In the genomic region with DNA sequence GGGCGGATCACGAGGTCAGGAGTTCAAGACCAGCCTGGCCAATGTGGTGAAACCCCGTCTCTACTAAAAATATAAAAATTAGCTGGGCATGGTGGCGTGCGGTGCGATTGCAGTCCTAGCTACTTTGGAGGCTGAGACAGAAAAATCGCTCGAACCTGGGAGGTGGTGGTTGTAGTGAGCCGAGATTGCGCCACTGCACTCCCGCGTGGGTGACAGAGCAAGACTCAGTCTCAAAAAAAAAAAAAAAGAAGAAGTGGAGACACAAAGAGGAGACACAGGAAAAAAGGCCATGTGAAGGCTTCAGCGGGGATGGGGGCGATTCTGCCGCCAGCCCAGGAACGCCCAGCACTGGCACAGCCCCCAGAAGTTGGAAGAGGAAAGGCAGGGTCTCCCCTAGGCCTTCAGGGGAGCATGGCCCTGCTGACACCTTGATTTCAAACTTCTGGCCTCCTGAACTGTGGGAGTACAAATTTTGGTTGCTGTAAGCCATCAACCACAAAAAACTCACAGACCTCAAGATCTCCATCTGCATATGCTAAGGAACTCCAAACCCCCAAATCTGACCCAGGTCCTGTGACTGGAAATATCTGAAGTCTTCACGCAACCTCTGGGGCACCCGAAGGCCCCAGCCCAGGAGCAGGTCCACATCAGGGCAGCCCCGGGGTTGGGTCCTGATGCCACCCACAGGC, we compare ENCODE assay signal across 24 cellular contexts. TPM values are rescaled to one million over a fixed set of nuclear protein-coding genes. Genes with fewer than 3 reads are reported as not detected.
DNase-seq lines count a peak whose midpoint lies in the region; ATAC-seq and TF ChIP-seq lines count a peak whose summit lies in the region.
"Had no signal": no experiment of that assay in that cellular context is flagged by ENCODE, and none has a peak within 500 bp of the region (broad histone marks: within the 10 kb centered on the region; RNA-seq: fewer than 3 reads in every experiment).

No MANE protein-coding gene starts in this region.

- H3K9me3 ChIP-seq in upper lobe of right lung (no peaks in the 10 kb centered on the region), SK-N-SH (no peaks in the 10 kb centered on the region)
- H3K9me3 ChIP-seq: esophagus squamous epithelium, pancreas, sigmoid colon, tibial nerve had no signal

- ATAC-seq in Right ventricle myocardium inferior (no peak), left cardiac atrium (no peak), upper lobe of right lung (peak; percentile 44)
- ATAC-seq: activated CD8-positive, alpha-beta T cell treated with anti-CD3 and anti-CD28 coated beads for 36 hours; activated naive CD4-positive, alpha-beta T cell treated with anti-CD3 and anti-CD28 coated beads, Interleukin-2, amount 50 U/mL, for 72 hours; activated T-cell treated with anti-CD3 and anti-CD28 coated beads, Interleukin-2, amount 50 U/mL, for 72 hours; HCT116; stimulated activated naive CD8-positive, alpha-beta T cell treated with anti-CD3 and anti-CD28 coated beads, Interleukin-15, Interleukin-2, amounts not matched to agents 100 U/mL and 50 U/mL, for 24 hours had no signal

- H3K27me3 ChIP-seq in upper lobe of right lung (no peaks in the 10 kb centered on the region), SK-N-SH (ENCODE audit: insufficient read depth) (no peaks in the 10 kb centered on the region)
- H3K27me3 ChIP-seq: esophagus squamous epithelium, pancreas, sigmoid colon, tibial nerve had no signal

- no peak for TF ChIP-seq RAD21 in SK-N-SH (IDR thresholded peaks at IDR 0.05; ENCODE audit: low read length)

- no peak overlapping the region for H2AFZ ChIP-seq in SK-N-SH (ENCODE audit: low read depth)

- DNase-seq in Right ventricle myocardium inferior (ENCODE audit: missing footprints) (peak; percentile 81), left cardiac atrium (no peak), SIG-M5 (lab: John Stamatoyannopoulos, UW) (peak; percentile 10), medulla oblongata (ENCODE audit: extremely low spot score) (peak; percentile 20), upper lobe of right lung (peak; percentile 88), foreskin melanocyte (no peak), SK-N-SH (no peak)
- no peak for DNase-seq in activated CD8-positive, alpha-beta memory T cell treated with anti-CD3 and anti-CD28 coated beads, Interleukin-2, amount 50 U/mL, for 48 hours
- DNase-seq: activated CD8-positive, alpha-beta T cell treated with anti-CD3 and anti-CD28 coated beads for 36 hours; activated T-cell treated with anti-CD3 and anti-CD28 coated beads, Interleukin-2, amount 50 U/mL, for 72 hours; DMS153; effector CD8-positive, alpha-beta T cell; esophagus squamous epithelium; glutamatergic neuron; NCI-H1930; sigmoid colon; stimulated activated naive CD8-positive, alpha-beta T cell treated with anti-CD3 and anti-CD28 coated beads, Interleukin-15, Interleukin-2, amounts not matched to agents 100 U/mL and 50 U/mL, for 24 hours had no signal

- H3K36me3 ChIP-seq in upper lobe of right lung: peaks cover 68% of the 10 kb centered on the region
- H3K36me3 ChIP-seq in SK-N-SH (replicated peaks in 1 of 2; ENCODE audit: control insufficient read depth in 1 of 2, insufficient read depth in 2 of 2, low read length in 1 of 2): peaks cover 27 to 74% of the 10 kb centered on the region in 2 experiments

- H3K9me2 ChIP-seq in SK-N-SH: no peaks in the 10 kb centered on the region

- intact Hi-C loops in Right ventricle myocardium inferior (cut with DNase I): no loop called here
- intact Hi-C loops in left cardiac atrium (cut with DNase I): no loop called here
- intact Hi-C loops in upper lobe of right lung (cut with DNase I): no loop called here

- CTCF ChIA-PET in SK-N-SH (lab: Yijun Ruan, JAX): interaction anchor here (1.1 to 1.3 kb wide), 2 partner anchors 17 to 24 kb away, joined by 3 read pairs; no protein-coding TSS in a partner anchor

- peaks cover 11% of the 10 kb centered on the region; the same call in 1 of the 2 replicates for H3K79me2 ChIP-seq in SK-N-SH (ENCODE audit: insufficient read depth)

- H3K4me2 ChIP-seq in SK-N-SH: no peak overlapping the region

- POLR2A ChIA-PET in SK-N-SH (lab: Yijun Ruan, JAX): no interaction called here

- no peak for TF ChIP-seq EP300 in SK-N-SH (IDR thresholded peaks at IDR 0.05; ENCODE audit: borderline replicate concordance in 1 of 2, low read depth in 1 of 2, low read length in 1 of 2)

- TF ChIP-seq CTCF in upper lobe of right lung (IDR thresholded peaks at IDR 0.05): no peak
- TF ChIP-seq CTCF in SK-N-SH (IDR thresholded peaks at IDR 0.05): no peak

- H3K4me1 ChIP-seq in upper lobe of right lung (peaks cover 4% of the 10 kb centered on the region), SK-N-SH (ENCODE audit: control insufficient read depth in 1 of 2, insufficient read depth in 2 of 2, low read depth in 1 of 2, low read length in 1 of 2) (peaks cover 0 to 2% of the 10 kb centered on the region in 2 experiments; a peak in 1 of 4 replicates)
- H3K4me1 ChIP-seq: pancreas, sigmoid colon had no signal

- H3F3A ChIP-seq in SK-N-SH (replicated peaks; ENCODE audit: insufficient read depth): no peaks in the 10 kb centered on the region

- H4K20me1 ChIP-seq in SK-N-SH (ENCODE audit: insufficient read depth): peaks cover 12% of the 10 kb centered on the region

- 95% methylated on average over 18 of the region's 19 CpGs for whole genome bisulfite sequencing in SK-N-SH (ENCODE audit: low lambda C conversion rate)

- H3K27ac ChIP-seq in upper lobe of right lung: no peak overlapping the region
- H3K27ac ChIP-seq in SK-N-SH (ENCODE audit: low read depth in 2 of 2, low read length in 1 of 2): no peak overlapping the region
- H3K27ac ChIP-seq: C4-2B, esophagus squamous epithelium, pancreas, sigmoid colon, VCaP had no signal

- H3K4me3 ChIP-seq in upper lobe of right lung: no peak overlapping the region
- H3K4me3 ChIP-seq in SK-N-SH (ENCODE audit: low read depth in 2 of 2, low read length in 1 of 2): no peak overlapping the region
- H3K4me3 ChIP-seq: esophagus squamous epithelium, pancreas, sigmoid colon, tibial nerve had no signal

- no peak overlapping the region for H3K9ac ChIP-seq in SK-N-SH

TF ChIP-seq in SK-N-SH, 30 proteins besides CTCF, POLR2A, EP300 and RAD21 (continues in another document):
- TF ChIP-seq ELF1 (IDR thresholded peaks at IDR 0.05): no peak
- TF ChIP-seq FOXJ3 (CRISPR knock-in tag; IDR thresholded peaks at IDR 0.05): no peak
- TF ChIP-seq TAF1 (IDR thresholded peaks at IDR 0.05; ENCODE audit: borderline replicate concordance, low read depth, low read length): no peak
- TF ChIP-seq, protein P1, sequence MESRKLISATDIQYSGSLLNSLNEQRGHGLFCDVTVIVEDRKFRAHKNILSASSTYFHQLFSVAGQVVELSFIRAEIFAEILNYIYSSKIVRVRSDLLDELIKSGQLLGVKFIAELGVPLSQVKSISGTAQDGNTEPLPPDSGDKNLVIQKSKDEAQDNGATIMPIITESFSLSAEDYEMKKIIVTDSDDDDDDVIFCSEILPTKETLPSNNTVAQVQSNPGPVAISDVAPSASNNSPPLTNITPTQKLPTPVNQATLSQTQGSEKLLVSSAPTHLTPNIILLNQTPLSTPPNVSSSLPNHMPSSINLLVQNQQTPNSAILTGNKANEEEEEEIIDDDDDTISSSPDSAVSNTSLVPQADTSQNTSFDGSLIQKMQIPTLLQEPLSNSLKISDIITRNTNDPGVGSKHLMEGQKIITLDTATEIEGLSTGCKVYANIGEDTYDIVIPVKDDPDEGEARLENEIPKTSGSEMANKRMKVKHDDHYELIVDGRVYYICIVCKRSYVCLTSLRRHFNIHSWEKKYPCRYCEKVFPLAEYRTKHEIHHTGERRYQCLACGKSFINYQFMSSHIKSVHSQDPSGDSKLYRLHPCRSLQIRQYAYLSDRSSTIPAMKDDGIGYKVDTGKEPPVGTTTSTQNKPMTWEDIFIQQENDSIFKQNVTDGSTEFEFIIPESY (IDR thresholded peaks at IDR 0.05; ENCODE audit: borderline replicate concordance, low read depth): no peak
- TF ChIP-seq JUND (IDR thresholded peaks at IDR 0.05): no peak
- no peak for TF ChIP-seq MXI1 (IDR thresholded peaks at IDR 0.05; ENCODE audit: low read depth, low read length)
- TF ChIP-seq, protein P2, sequence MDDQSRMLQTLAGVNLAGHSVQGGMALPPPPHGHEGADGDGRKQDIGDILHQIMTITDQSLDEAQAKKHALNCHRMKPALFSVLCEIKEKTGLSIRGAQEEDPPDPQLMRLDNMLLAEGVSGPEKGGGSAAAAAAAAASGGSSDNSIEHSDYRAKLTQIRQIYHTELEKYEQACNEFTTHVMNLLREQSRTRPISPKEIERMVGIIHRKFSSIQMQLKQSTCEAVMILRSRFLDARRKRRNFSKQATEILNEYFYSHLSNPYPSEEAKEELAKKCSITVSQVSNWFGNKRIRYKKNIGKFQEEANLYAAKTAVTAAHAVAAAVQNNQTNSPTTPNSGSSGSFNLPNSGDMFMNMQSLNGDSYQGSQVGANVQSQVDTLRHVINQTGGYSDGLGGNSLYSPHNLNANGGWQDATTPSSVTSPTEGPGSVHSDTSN (IDR thresholded peaks at IDR 0.05): no peak

RNA-seq across cellular contexts. Expression of a gene that starts 7.0 kb away (rescaled TPM):
- 12.4 TPM for total RNA-seq in Right ventricle myocardium inferior
- total RNA-seq in left cardiac atrium: 10 to 100 TPM; 18.0 to 23.0 TPM
- total RNA-seq in upper lobe of right lung: 59.8 TPM
- 96.5 and 161 TPM in 2 replicates for polyA plus RNA-seq in SK-N-SH (2012; rRNA removed)
- polyA plus RNA-seq in SK-N-SH (2012; cell fraction: cytosol; rRNA removed): 86.9 and 93.2 TPM in 2 replicates
- 459 and 571 TPM in 2 replicates for polyA plus RNA-seq in SK-N-SH (2012; cell fraction: nucleus; rRNA removed)

RNA-seq across cellular contexts. Expression of a gene that starts 7.1 kb away (rescaled TPM):
- total RNA-seq in Right ventricle myocardium inferior (3.9 TPM), left cardiac atrium (1 to 10 TPM; 6.4 to 6.6 TPM), upper lobe of right lung (51.6 TPM)
- 32.7 and 35.9 TPM in 2 replicates for polyA plus RNA-seq in SK-N-SH (2012; rRNA removed)
- 11.6 and 17.7 TPM in 2 replicates for polyA plus RNA-seq in SK-N-SH (2012; cell fraction: cytosol; rRNA removed)
- 102 and 109 TPM in 2 replicates for polyA plus RNA-seq in SK-N-SH (2012; cell fraction: nucleus; rRNA removed)

RNA-seq across cellular contexts. Expression of a gene that starts 43.3 kb away (rescaled TPM):
- not detected for total RNA-seq in Right ventricle myocardium inferior
- total RNA-seq in left cardiac atrium: not detected
- total RNA-seq in upper lobe of right lung: 1.1 TPM
- 0.05 TPM in 1 of 2 replicates, not detected in the other for polyA plus RNA-seq in SK-N-SH (2012; rRNA removed)
- not detected in 2 replicates for polyA plus RNA-seq in SK-N-SH (2012; cell fraction: cytosol; rRNA removed)
- polyA plus RNA-seq in SK-N-SH (2012; cell fraction: nucleus; rRNA removed): 0.13 and 0.19 TPM in 2 replicates
- total RNA-seq: sigmoid colon; T-helper 1 cell treated with Interleukin-12 subunit alpha and Interleukin-12 subunit beta and Interleukin-4 antibody, amounts not matched to agents 30 ng/mL and 1 ng/mL, for 36 hours had no signal

RNA-seq across cellular contexts. Expression of a gene that starts 47.5 kb away (rescaled TPM):
- 28.6 TPM for total RNA-seq in Right ventricle myocardium inferior
- total RNA-seq in left cardiac atrium: 10 to 100 TPM; 43.4 to 48.4 TPM
- total RNA-seq in upper lobe of right lung: 236 TPM
- 53.5 and 57.5 TPM in 2 replicates for polyA plus RNA-seq in SK-N-SH (2012; rRNA removed)
- polyA plus RNA-seq in SK-N-SH (2012; cell fraction: cytosol; rRNA removed): 28.1 and 37.8 TPM in 2 replicates
- 265 and 299 TPM in 2 replicates for polyA plus RNA-seq in SK-N-SH (2012; cell fraction: nucleus; rRNA removed)

Comparison
In these comparisons a context has a peak if more than half of its experiments do, and no peak if none do; other contexts are left out.
1. DNase-seq: peak in Right ventricle myocardium inferior (single experiment), SIG-M5 (single experiment), medulla oblongata (single experiment) and upper lobe of right lung (single experiment); none in left cardiac atrium (single experiment), foreskin melanocyte (single experiment), SK-N-SH (single experiment) and activated CD8-positive, alpha-beta memory T cell treated with anti-CD3 and anti-CD28 coated beads, Interleukin-2, amount 50 U/mL, for 48 hours (single experiment).